In genomic region chr19:37654118-37654517, GRCh38 we compare ENCODE assay signal across 8 cellular contexts. TPM values are rescaled to one million over a fixed set of nuclear protein-coding genes. Genes with fewer than 3 reads are reported as not detected.
A peak's percentile ranks its signal among the peaks of the same experiment; 100 is the strongest.
DNase-seq lines count a peak whose midpoint lies in the region; ATAC-seq, FAIRE-seq and TF ChIP-seq lines count a peak whose summit lies in the region.

No MANE protein-coding gene starts in this region.

- H3K27me3 ChIP-seq in GM12878 (replicated peaks in 1 of 2; ENCODE audit: control insufficient read depth in 2 of 2, insufficient read depth in 2 of 2, low read length in 1 of 2): no peaks in the 10 kb centered on the region

- peaks cover 6% of the 10 kb centered on the region for H3K9me3 ChIP-seq in GM12878 (replicated peaks; ENCODE audit: control insufficient read depth, insufficient read depth, low read length)

- no peak for TF ChIP-seq RAD21 in GM12878 (IDR thresholded peaks at IDR 0.05; ENCODE audit: insufficient read depth, low read depth, low read length)

- TF ChIP-seq CTCF in AG04449 (IDR thresholded peaks at IDR 0.05; ENCODE audit: insufficient read depth, low read length, missing control alignments) (no peak), HFFc6 (IDR thresholded peaks at IDR 0.05) (no peak), GM12878 (IDR thresholded peaks at IDR 0.05 in 2 of 3, conservative IDR thresholded peaks at IDR 0.05 in 1 of 3; ENCODE audit: control insufficient read depth in 2 of 3, extremely low read depth in 1 of 3, insufficient read depth in 1 of 3, low read depth in 3 of 3, low read length in 3 of 3) (no peak), mesothelial cell of epicardium (IDR thresholded peaks at IDR 0.05; ENCODE audit: unreplicated experiment) (no peak)

- H3K4me3 ChIP-seq in AG04449 (ENCODE audit: low read depth, low read length) (peak overlapping the region; percentile 77), GM12878 (peak overlapping the region; percentile 80)

- RAD21 ChIA-PET in GM12878 (lab: Charles Lee; ENCODE audit: unreplicated experiment): no interaction called here

- peak; percentile 84 for FAIRE-seq in GM12878 (lab: Jason Lieb, UNC)

- H3K4me1 ChIP-seq in GM12878 (ENCODE audit: control insufficient read depth, insufficient read depth, low read length): no peaks in the 10 kb centered on the region

- POLR2A ChIA-PET in AG04449 (lab: Yijun Ruan, JAX): no interaction called here
- POLR2A ChIA-PET in GM12878 (lab: Charles Lee): interaction anchor here (0.7 kb wide), 1 partner anchor 283 kb away, joined by 3 read pairs; the partner anchor contains the start of gene ZNF527

- H3K36me3 Mint-ChIP-seq in HFFc6 (ENCODE audit: low read depth) (peaks cover 39% of the 10 kb centered on the region), mesothelial cell of epicardium (peaks cover 18% of the 10 kb centered on the region)

- H3K79me2 ChIP-seq in GM12878 (ENCODE audit: control insufficient read depth, insufficient read depth, low read length): peaks cover 26% of the 10 kb centered on the region

- no peak for TF ChIP-seq POLR2A in GM12878 (IDR thresholded peaks at IDR 0.05; ENCODE audit: low read depth, low read length)

- peak overlapping the region; percentile 84 for H2AFZ ChIP-seq in GM12878 (ENCODE audit: control insufficient read depth, low read depth, low read length)

- BruUV-seq in GM12878 (replicated peaks; lab: Mats Ljungman, UMichigan): TSS peak; percentile 81

- no peaks in the 10 kb centered on the region for H4K20me1 ChIP-seq in GM12878 (ENCODE audit: control insufficient read depth, insufficient read depth)

- H3K36me3 ChIP-seq in GM12878 (ENCODE audit: control insufficient read depth in 2 of 2, insufficient read depth in 2 of 2, low read length in 1 of 2): peaks cover 0 to 4% of the 10 kb centered on the region in 2 experiments; a peak in 1 of 4 replicates

- DNase-seq in AG04449 (ENCODE audit: low read depth, low spot score) (no peak), HFFc6 (no peak), GM12878 (ENCODE audit: low read depth, low spot score) (no peak), mesothelial cell of epicardium (ENCODE audit: low spot score in 2 of 2, unreplicated experiment in 2 of 2) (no peak), C1 segment of cervical spinal cord (lab: John Stamatoyannopoulos, UW) (no peak), NCI-H526 treated with DMSO at 0.1 percent for 48 hours (lab: John Stamatoyannopoulos, UW) (no peak)

- CTCF ChIA-PET in AG04449 (lab: Yijun Ruan, JAX) (interaction anchor here (1.0 kb wide), 1 partner anchor 18 kb away, joined by 3 read pairs; no protein-coding TSS in a partner anchor), GM12878 (lab: Yijun Ruan, JAX) (no interaction called here)

- H3K4me2 ChIP-seq in GM12878 (ENCODE audit: control insufficient read depth, insufficient read depth): peak overlapping the region; percentile 75

- H3K4me3 Mint-ChIP-seq in HFFc6 (peak overlapping the region; percentile 87), mesothelial cell of epicardium (peak overlapping the region; percentile 94)

- H3K27ac ChIP-seq in GM12878 (ENCODE audit: control insufficient read depth, insufficient read depth): peak overlapping the region; percentile 85

- in situ Hi-C loops in GM12878 (cut with MboI): loop anchor here (10.0 kb wide), 1 partner anchor 339 kb away; no protein-coding TSS in a partner anchor

- TF ChIP-seq EP300 in GM12878 (IDR thresholded peaks at IDR 0.05; ENCODE audit: borderline replicate concordance in 1 of 2, control insufficient read depth in 1 of 2, low read depth in 2 of 2, low read length in 2 of 2): no peak

- peaks cover 43% of the 10 kb centered on the region for H3K9me3 Mint-ChIP-seq in HFFc6
- peaks cover 11% of the 10 kb centered on the region for H3K9me3 Mint-ChIP-seq in mesothelial cell of epicardium

- H3K27ac Mint-ChIP-seq in HFFc6 (peak overlapping the region; percentile 93), mesothelial cell of epicardium (peak overlapping the region; percentile 92)

- SMC1A ChIA-PET in GM12878 (lab: Charles Lee; ENCODE audit: uncharacterized antibody, unreplicated experiment): no interaction called here

- intact Hi-C loops in GM12878 (cut with micrococcal nuclease; ENCODE audit: unreplicated experiment): no loop called here

- ATAC-seq in GM12878 (no peak), GM21786 (IDR thresholded peaks at IDR 0.05; ENCODE audit: unreplicated experiment) (no peak), GM18873 (IDR thresholded peaks at IDR 0.05; ENCODE audit: low FRiP score, unreplicated experiment) (no peak)

- H3K4me1 Mint-ChIP-seq in HFFc6 (ENCODE audit: low read depth) (peaks cover 23% of the 10 kb centered on the region), mesothelial cell of epicardium (peaks cover 20% of the 10 kb centered on the region)

- peak overlapping the region; percentile 89 for H3K9ac ChIP-seq in GM12878 (ENCODE audit: control insufficient read depth, insufficient read depth, low read length)

- 2% methylated on average over 5 of the region's 5 CpGs for WGBS in GM12878 (ENCODE audit: insufficient coverage, insufficient replicate concordance, low lambda C conversion rate, missing lambda C conversion rate)

- H3K27me3 Mint-ChIP-seq in HFFc6 (ENCODE audit: insufficient read depth) (peaks cover 2% of the 10 kb centered on the region; the same call in 1 of the 2 replicates), mesothelial cell of epicardium (ENCODE audit: low read depth) (no peaks in the 10 kb centered on the region)

TF ChIP-seq in GM12878, 131 proteins besides CTCF, POLR2A, EP300 and RAD21:
- TF ChIP-seq ZNF207 (IDR thresholded peaks at IDR 0.05; ENCODE audit: borderline replicate concordance): no peak
- no peak for TF ChIP-seq NR2C1 (IDR thresholded peaks at IDR 0.05)

RNA-seq across cellular contexts. Expression of gene ZFP30, which starts 1.1 kb away (rescaled TPM):
- total RNA-seq in HFFc6 (2021; fragmentation: NEBNext Ultra II Directional; extraction: Animal tissue kit (Norgen Biotek cat#: 25700)): 1 to 10 TPM; 6.4 to 7.6 (median 6.9) TPM
- total RNA-seq in GM12878 (2013; cell fraction: nucleolus; rRNA removed): 58.5 and 61.1 TPM in 2 replicates
- total RNA-seq in GM12878 (2014; rRNA removed) (7.7 and 12.8 TPM in 2 replicates), GM12878 (2014; rRNA removed; fragmentation: Illumina TruSeq; extraction: Trizol) (12.8 and 12.9 TPM in 2 replicates), GM12878 (2021) (11.6 and 12.5 TPM in 2 replicates), mesothelial cell of epicardium (23.4 to 27.7 TPM (median 23.6 TPM) in 3 replicates)
- polyA plus RNA-seq in GM12878 (2011; ENCODE audit: low read depth): 1.9 TPM
- polyA plus RNA-seq in GM12878 (2011; rRNA removed) (7.0 and 12.2 TPM in 2 replicates), GM12878 (2014; fragmentation: Illumina TruSeq; extraction: Trizol) (6.1 and 6.8 TPM in 2 replicates), GM12878 (2014; fragmentation: Nextera tagmentation; extraction: Ambion mirVana) (1 to 10 TPM; 1.4 to 2.2 TPM), GM12878 (2014; rRNA removed) (4.7 and 7.5 TPM in 2 replicates), GM12878 (2016; fragmentation: Nextera tagmentation; extraction: Ambion mirVana) (1 to 10 TPM; 4.1 to 5.4 TPM)
- 3.2 and 3.5 TPM in 2 replicates for polyA plus RNA-seq in GM12878 (2011; cell fraction: cytosol; rRNA removed)
- 8.9 and 12.5 TPM in 2 replicates for polyA plus RNA-seq in GM12878 (2011; cell fraction: nucleus; rRNA removed)
- polyA plus RNA-seq in GM12878 (2012): 2.6 and 4.9 TPM in 2 replicates
- polyA minus RNA-seq in GM12878 (2011; rRNA and poly(A)+ RNA removed): 6.7 and 9.1 TPM in 2 replicates
- 2.9 and 5.0 TPM in 2 replicates for polyA minus RNA-seq in GM12878 (2011; cell fraction: cytosol; rRNA and poly(A)+ RNA removed)
- 8.9 and 15.7 TPM in 2 replicates for polyA minus RNA-seq in GM12878 (2011; cell fraction: nucleus; rRNA and poly(A)+ RNA removed)

RNA-seq across cellular contexts. Expression of gene ZNF540, which starts 59.4 kb away (rescaled TPM):
- total RNA-seq in HFFc6 (2021; fragmentation: NEBNext Ultra II Directional; extraction: Animal tissue kit (Norgen Biotek cat#: 25700)): under 1 TPM; 0.14 to 0.76 (median 0.35) TPM
- 4.9 and 5.9 TPM in 2 replicates for total RNA-seq in GM12878 (2013; cell fraction: nucleolus; rRNA removed)
- total RNA-seq in GM12878 (2014; rRNA removed): 0.17 and 0.38 TPM in 2 replicates
- 0.18 and 0.41 TPM in 2 replicates for total RNA-seq in GM12878 (2014; rRNA removed; fragmentation: Illumina TruSeq; extraction: Trizol)
- 0.21 TPM in 1 of 2 replicates, not detected in the other for total RNA-seq in GM12878 (2021)
- polyA plus RNA-seq in GM12878 (2011; ENCODE audit: low read depth): 0.31 TPM
- polyA plus RNA-seq in GM12878 (2011; rRNA removed): 2.3 and 3.4 TPM in 2 replicates
- polyA plus RNA-seq in GM12878 (2011; cell fraction: cytosol; rRNA removed): 1.3 and 1.6 TPM in 2 replicates
- 2.5 and 4.3 TPM in 2 replicates for polyA plus RNA-seq in GM12878 (2011; cell fraction: nucleus; rRNA removed)
- 0.43 and 0.74 TPM in 2 replicates for polyA plus RNA-seq in GM12878 (2012)
- 0.24 and 0.31 TPM in 2 replicates for polyA plus RNA-seq in GM12878 (2014; fragmentation: Illumina TruSeq; extraction: Trizol)
- polyA plus RNA-seq in GM12878 (2014; fragmentation: Nextera tagmentation; extraction: Ambion mirVana): 1 to 10 TPM in 1 of 2 experiments, under 1 TPM in 1; 0.60 to 1.3 TPM
- 0.24 and 0.60 TPM in 2 replicates for polyA plus RNA-seq in GM12878 (2014; rRNA removed)
- polyA plus RNA-seq in GM12878 (2016; fragmentation: Nextera tagmentation; extraction: Ambion mirVana): under 1 TPM; 0.54 to 0.76 TPM
- polyA minus RNA-seq in GM12878 (2011; rRNA and poly(A)+ RNA removed): 0.93 and 1.7 TPM in 2 replicates
- not detected in 2 replicates for polyA minus RNA-seq in GM12878 (2011; cell fraction: cytosol; rRNA and poly(A)+ RNA removed)
- 0.57 and 1.3 TPM in 2 replicates for polyA minus RNA-seq in GM12878 (2011; cell fraction: nucleus; rRNA and poly(A)+ RNA removed)
- 0.98 to 1.3 TPM (median 1.2 TPM) in 3 replicates for total RNA-seq in mesothelial cell of epicardium

RNA-seq across cellular contexts. Expression of gene ZNF571, which starts 59.5 kb away (rescaled TPM):
- total RNA-seq in HFFc6 (2021; fragmentation: NEBNext Ultra II Directional; extraction: Animal tissue kit (Norgen Biotek cat#: 25700)): 1 to 10 TPM; 1.3 to 3.3 (median 2.1) TPM
- total RNA-seq in GM12878 (2013; cell fraction: nucleolus; rRNA removed): 7.1 and 16.7 TPM in 2 replicates
- 0.22 and 0.34 TPM in 2 replicates for total RNA-seq in GM12878 (2014; rRNA removed)
- 0.45 and 0.51 TPM in 2 replicates for total RNA-seq in GM12878 (2014; rRNA removed; fragmentation: Illumina TruSeq; extraction: Trizol)
- 0.38 and 0.56 TPM in 2 replicates for total RNA-seq in GM12878 (2021)
- polyA plus RNA-seq in GM12878 (2011; ENCODE audit: low read depth): 0.38 TPM
- polyA plus RNA-seq in GM12878 (2011; rRNA removed): 1.5 and 4.6 TPM in 2 replicates
- 0.52 and 1.7 TPM in 2 replicates for polyA plus RNA-seq in GM12878 (2011; cell fraction: cytosol; rRNA removed)
- polyA plus RNA-seq in GM12878 (2011; cell fraction: nucleus; rRNA removed): 2.1 and 2.9 TPM in 2 replicates
- polyA plus RNA-seq in GM12878 (2012): 0.92 and 1.2 TPM in 2 replicates
- 0.38 and 0.44 TPM in 2 replicates for polyA plus RNA-seq in GM12878 (2014; fragmentation: Illumina TruSeq; extraction: Trizol)
- under 1 TPM; 0.27 to 0.92 TPM for polyA plus RNA-seq in GM12878 (2014; fragmentation: Nextera tagmentation; extraction: Ambion mirVana)
- polyA plus RNA-seq in GM12878 (2014; rRNA removed): 0.19 and 0.46 TPM in 2 replicates
- under 1 TPM; 0.57 to 0.99 TPM for polyA plus RNA-seq in GM12878 (2016; fragmentation: Nextera tagmentation; extraction: Ambion mirVana)
- 1.8 and 2.0 TPM in 2 replicates for polyA minus RNA-seq in GM12878 (2011; rRNA and poly(A)+ RNA removed)
- polyA minus RNA-seq in GM12878 (2011; cell fraction: cytosol; rRNA and poly(A)+ RNA removed): 0.52 and 0.53 TPM in 2 replicates
- 2.1 and 3.4 TPM in 2 replicates for polyA minus RNA-seq in GM12878 (2011; cell fraction: nucleus; rRNA and poly(A)+ RNA removed)
- 6.8 to 9.1 TPM (median 6.8 TPM) in 3 replicates for total RNA-seq in mesothelial cell of epicardium
